In the genomic region with DNA sequence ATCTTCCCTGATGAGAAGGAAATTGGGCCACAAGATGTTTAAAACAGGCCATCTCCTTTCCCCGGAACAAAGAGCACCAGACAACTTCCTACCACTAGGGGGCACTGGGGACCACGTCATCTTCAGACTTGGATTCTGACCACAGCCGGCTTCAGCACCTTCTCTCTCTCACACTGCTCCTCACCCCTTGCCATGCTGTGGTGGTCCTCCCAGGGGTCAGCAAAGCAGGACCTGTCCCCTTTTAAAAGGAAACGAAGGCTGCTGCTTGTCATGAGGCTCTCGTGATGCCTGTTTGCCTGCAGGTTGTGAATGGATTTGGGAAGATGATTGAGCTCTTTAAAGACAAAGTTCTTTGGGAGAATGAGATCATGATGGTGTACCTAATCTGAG, we compare ENCODE assay signal across 8 cellular contexts. TPM values are rescaled to one million over a fixed set of nuclear protein-coding genes. Genes with fewer than 3 reads are reported as not detected.
DNase-seq lines count a peak whose midpoint lies in the region; ATAC-seq and TF ChIP-seq lines count a peak whose summit lies in the region.

No MANE protein-coding gene starts in this region.

- no peaks in the 10 kb centered on the region for H3K4me1 Mint-ChIP-seq in endothelial cell (ENCODE audit: unreplicated experiment)

- peaks cover 2% of the 10 kb centered on the region for H3K27me3 Mint-ChIP-seq in endothelial cell (ENCODE audit: unreplicated experiment)

- peak; percentile 48 for ATAC-seq in HG03439 (IDR thresholded peaks at IDR 0.05; ENCODE audit: unreplicated experiment)

- H3K4me3 Mint-ChIP-seq in endothelial cell (ENCODE audit: unreplicated experiment) = no peak overlapping the region

- DNase-seq in NCI-H2081 (lab: John Stamatoyannopoulos, UW) = peak; percentile 57 to 62
- no peak for DNase-seq in NCI-H2081 treated with DMSO at 0.1 percent for 48 hours (lab: John Stamatoyannopoulos, UW)
- peak; percentile 55 for DNase-seq in NK-92 treated with Interleukin-12 subunit alpha and Interleukin-12 subunit beta, amount 100 ng/mL, for 24 hours (lab: John Stamatoyannopoulos, UW)
- peak; percentile 63 to 68 for DNase-seq in activated CD8-positive, alpha-beta memory T cell treated with anti-CD3 and anti-CD28 coated beads for 4 hours (ENCODE audit: low read depth in 2 of 2)
- DNase-seq in endothelial cell (ENCODE audit: low spot score) = peak; percentile 84
- peak; percentile 87 for DNase-seq in midbrain (lab: John Stamatoyannopoulos, UW)
- peak; percentile 65 to 68 for DNase-seq in stimulated activated CD8-positive, alpha-beta memory T cell treated with anti-CD3 and anti-CD28 coated beads, Interleukin-2, amount 100 ng/mL, for 1 hour (ENCODE audit: low read depth in 2 of 2)

- peak; percentile 93 for TF ChIP-seq CTCF in endothelial cell (IDR thresholded peaks at IDR 0.05; ENCODE audit: unreplicated experiment)

- H3K9me3 Mint-ChIP-seq in endothelial cell (ENCODE audit: unreplicated experiment) = no peaks in the 10 kb centered on the region

- H3K36me3 Mint-ChIP-seq in endothelial cell (ENCODE audit: low read depth, unreplicated experiment) = peaks cover 10% of the 10 kb centered on the region

- no peak overlapping the region for H3K27ac Mint-ChIP-seq in endothelial cell (ENCODE audit: unreplicated experiment)

RNA-seq across cellular contexts. Expression of gene RFT1, which starts 16.2 kb away (rescaled TPM):
- 21.1 TPM for total RNA-seq in endothelial cell (ENCODE audit: unreplicated experiment)

RNA-seq across cellular contexts. Expression of gene PRKCD, which starts 47.0 kb away (rescaled TPM):
- total RNA-seq in endothelial cell (ENCODE audit: unreplicated experiment) = 9.9 TPM
